ENCODE assay signal across 8 cellular contexts in the genomic region with DNA sequence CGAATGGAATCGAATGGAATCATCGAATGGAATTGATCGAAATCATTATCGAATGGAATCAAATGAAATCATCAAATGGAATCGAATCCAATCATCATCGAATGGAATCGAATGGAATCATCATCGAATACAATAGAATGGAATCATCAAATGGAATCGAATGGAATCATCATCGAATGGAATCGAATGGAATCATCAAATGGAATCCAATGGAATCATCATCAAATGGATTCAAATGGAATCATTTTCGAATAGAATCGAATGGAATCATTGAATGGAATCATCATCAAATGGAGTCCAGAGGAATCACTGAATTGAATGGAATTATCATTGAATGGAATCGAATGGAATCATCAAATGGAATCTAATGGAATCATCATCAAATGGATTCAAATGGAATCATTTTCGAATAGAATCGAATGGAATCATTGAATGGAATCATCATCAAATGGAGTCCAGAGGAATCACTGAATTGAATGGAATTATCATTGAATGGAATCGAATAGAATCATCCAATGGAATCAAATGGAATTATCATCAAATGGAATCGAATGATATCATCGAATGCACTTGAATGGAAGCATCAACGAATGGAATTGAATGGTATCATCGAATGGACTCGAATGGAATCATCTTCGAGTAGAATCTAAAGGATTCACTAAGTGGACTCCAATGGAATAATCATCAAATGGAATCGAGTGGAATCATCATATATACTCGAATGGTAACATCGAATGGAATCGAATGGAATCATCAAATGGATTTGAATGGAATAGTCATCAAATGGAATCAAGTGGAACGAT.
DNase-seq lines count a peak whose midpoint lies in the region; ATAC-seq and TF ChIP-seq lines count a peak whose summit lies in the region.
"Not testable (repeated sequence)": the region's sequence is repeated elsewhere in the genome, so short reads cannot be mapped to it uniquely, and the experiment has no call there.

No MANE protein-coding gene starts in this region.

- H3K4me1 ChIP-seq in adipocyte (ENCODE audit: control insufficient read depth, insufficient read depth, low read length): not testable (repeated sequence)

- H3K9me3 ChIP-seq in adipocyte (ENCODE audit: control insufficient read depth, low read length): not testable (repeated sequence)

- not testable (repeated sequence) for TF ChIP-seq POLR2A in NB4 (IDR thresholded peaks at IDR 0.05; ENCODE audit: extremely low read depth, insufficient read length)

- not testable (repeated sequence) for H3K4me1 Mint-ChIP-seq in CD14-positive monocyte; T-helper 2 cell treated with Interferon-gamma antibody and Interleukin-4, amounts not matched to agents 5 μg/mL and 100 μg/mL, for 36 hours (ENCODE audit: low read depth); natural killer cell

- H3K9me3 Mint-ChIP-seq in CD14-positive monocyte (peaks cover 8 to 25% (median 12%) of the 10 kb centered on the region in 7 donors), natural killer cell (peaks cover 12 to 16% of the 10 kb centered on the region in 2 donors)
- peaks cover 21% of the 10 kb centered on the region for H3K9me3 Mint-ChIP-seq in T-helper 2 cell treated with Interferon-gamma antibody and Interleukin-4, amounts not matched to agents 5 μg/mL and 100 μg/mL, for 36 hours

- H3K36me3 ChIP-seq in adipocyte (ENCODE audit: control insufficient read depth, insufficient read depth, low read length, severe bottlenecking): not testable (repeated sequence)

- intact Hi-C loops in CD14-positive monocyte (cut with micrococcal nuclease); natural killer cell (cut with micrococcal nuclease): not testable (repeated sequence)

- peak in 1 of 3 donors; percentile 3 for ATAC-seq in natural killer cell

- not testable (repeated sequence) for H3K27me3 Mint-ChIP-seq in CD14-positive monocyte (ENCODE audit: low read depth in 3 of 3); T-helper 2 cell treated with Interferon-gamma antibody and Interleukin-4, amounts not matched to agents 5 μg/mL and 100 μg/mL, for 36 hours (ENCODE audit: low read depth); natural killer cell (ENCODE audit: low read depth in 2 of 2)

- not testable (repeated sequence) for H3K4me3 Mint-ChIP-seq in CD14-positive monocyte; T-helper 2 cell treated with Interferon-gamma antibody and Interleukin-4, amounts not matched to agents 5 μg/mL and 100 μg/mL, for 36 hours; natural killer cell

- not testable (repeated sequence) for H3K36me3 Mint-ChIP-seq in CD14-positive monocyte; T-helper 2 cell treated with Interferon-gamma antibody and Interleukin-4, amounts not matched to agents 5 μg/mL and 100 μg/mL, for 36 hours (ENCODE audit: low read depth)
- H3K36me3 Mint-ChIP-seq in natural killer cell: peaks cover 12% of the 10 kb centered on the region

- not testable (repeated sequence) for H3K9ac ChIP-seq in adipocyte (ENCODE audit: low read length)

- H3K4me3 ChIP-seq in NB4 (ENCODE audit: low read depth, low read length); adipocyte (ENCODE audit: low read length): not testable (repeated sequence)

- peak; percentile 77 for DNase-seq in CD14-positive monocyte (ENCODE audit: low spot score)
- DNase-seq in NB4 (ENCODE audit: low read depth): peak; percentile 40
- DNase-seq in T-helper 2 cell treated with Interferon-gamma antibody and Interleukin-4, amounts not matched to agents 5 μg/mL and 100 μg/mL, for 36 hours (ENCODE audit: low spot score): peak; percentile 80
- peak; percentile 47 for DNase-seq in adipocyte (ENCODE audit: low read depth)
- DNase-seq in effector CD4-positive, alpha-beta T cell: peak; percentile 32
- DNase-seq in kidney tubule cell (ENCODE audit: low spot score): peak; percentile 51
- DNase-seq in natural killer cell: peak; percentile 37
- DNase-seq in stimulated activated CD4-positive, alpha-beta T cell treated with anti-CD3 and anti-CD28 coated beads, TNF-alpha, amount 100 ng/mL, for 1 hour (ENCODE audit: low read depth in 3 of 3, low spot score in 1 of 3): peak in 2 of 3 donors; percentile 50 to 61

- H3K27ac Mint-ChIP-seq in CD14-positive monocyte; T-helper 2 cell treated with Interferon-gamma antibody and Interleukin-4, amounts not matched to agents 5 μg/mL and 100 μg/mL, for 36 hours; natural killer cell: not testable (repeated sequence)

- not testable (repeated sequence) for TF ChIP-seq CTCF in CD14-positive monocyte (IDR thresholded peaks at IDR 0.05); NB4 (IDR thresholded peaks at IDR 0.05; ENCODE audit: low read depth, low read length); natural killer cell (IDR thresholded peaks at IDR 0.05)

- H3K27me3 ChIP-seq in adipocyte (replicated peaks; ENCODE audit: control insufficient read depth, insufficient read depth, low read length): not testable (repeated sequence)
